Comparison of ENCODE assay signal across 20 cellular contexts in the genomic region with DNA sequence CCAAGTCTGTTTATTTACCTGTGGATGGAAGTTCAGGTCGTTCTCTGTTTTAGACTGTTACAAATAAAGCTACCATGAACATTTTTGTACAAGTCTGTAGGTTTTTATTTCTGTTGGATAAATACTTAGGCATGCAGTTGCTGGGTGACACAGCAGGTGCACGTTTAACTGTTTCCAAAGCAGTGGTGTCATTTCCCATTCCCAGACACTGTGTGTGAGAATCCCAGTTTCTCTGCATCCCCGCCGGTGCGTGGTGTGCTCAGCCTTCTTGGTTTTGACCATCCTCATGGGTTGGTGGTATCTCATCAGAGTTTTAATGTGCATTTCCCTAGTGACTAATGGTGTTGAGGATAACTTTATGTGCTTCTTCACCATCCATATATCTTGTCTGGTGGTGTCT.
"Had no signal": no experiment of that assay in that cellular context is flagged by ENCODE, and none has a peak within 500 bp of the region (broad histone marks: within the 10 kb centered on the region; RNA-seq: fewer than 3 reads in every experiment).

No MANE protein-coding gene starts in this region.

- H2AFZ ChIP-seq: neural progenitor cell had no signal

- H3K9ac ChIP-seq: neural progenitor cell had no signal

- H3K36me3 ChIP-seq: breast epithelium, gastroesophageal sphincter, neural progenitor cell, prostate gland, thoracic aorta, upper lobe of left lung had no signal

- H3K4me2 ChIP-seq: neural progenitor cell had no signal

- DNase-seq: activated B cell treated with CpG ODN at 0.5 μM for 24 hours; activated CD4-positive, alpha-beta T cell treated with anti-CD3 and anti-CD28 coated beads for 4 hours; activated CD4-positive, alpha-beta T cell treated with anti-CD3 and anti-CD28 coated beads, Interleukin-2, amount 50 U/mL, for 48 hours; activated gamma-delta T cell treated with Interleukin-2 at 50 U/mL for 16 hours; activated T-cell treated with anti-CD3 and anti-CD28 coated beads, Interleukin-2, amount 50 U/mL, for 1 hour; amniotic stem cell; endodermal cell; mesenchymal stem cell; mucosa of descending colon; naive thymus-derived CD8-positive, alpha-beta T cell; spleen; stimulated activated CD4-positive, alpha-beta T cell treated with anti-CD3 and anti-CD28 coated beads, Interleukin-4, amount 100 ng/mL, for 1 hour; stimulated activated naive CD4-positive, alpha-beta T cell treated with Interleukin-2 at 50 U/mL for 16 hours; upper lobe of left lung had no signal

- H3K9me3 ChIP-seq: breast epithelium, gastroesophageal sphincter, mucosa of descending colon, prostate gland, spleen, thoracic aorta, upper lobe of left lung had no signal

- ATAC-seq: gastroesophageal sphincter; mucosa of descending colon; naive thymus-derived CD8-positive, alpha-beta T cell had no signal

- H3K27me3 ChIP-seq: breast epithelium, upper lobe of left lung had no signal

- H3K27ac ChIP-seq: breast epithelium, epithelial cell of prostate, gastroesophageal sphincter, neural progenitor cell, prostate gland, spleen, thoracic aorta, upper lobe of left lung had no signal

- H3K4me1 ChIP-seq: breast epithelium, neural progenitor cell, prostate gland had no signal

- H3K4me3 ChIP-seq: breast epithelium, gastroesophageal sphincter, mucosa of descending colon, neural progenitor cell, prostate gland, spleen, thoracic aorta, upper lobe of left lung had no signal
